In the genomic region with DNA sequence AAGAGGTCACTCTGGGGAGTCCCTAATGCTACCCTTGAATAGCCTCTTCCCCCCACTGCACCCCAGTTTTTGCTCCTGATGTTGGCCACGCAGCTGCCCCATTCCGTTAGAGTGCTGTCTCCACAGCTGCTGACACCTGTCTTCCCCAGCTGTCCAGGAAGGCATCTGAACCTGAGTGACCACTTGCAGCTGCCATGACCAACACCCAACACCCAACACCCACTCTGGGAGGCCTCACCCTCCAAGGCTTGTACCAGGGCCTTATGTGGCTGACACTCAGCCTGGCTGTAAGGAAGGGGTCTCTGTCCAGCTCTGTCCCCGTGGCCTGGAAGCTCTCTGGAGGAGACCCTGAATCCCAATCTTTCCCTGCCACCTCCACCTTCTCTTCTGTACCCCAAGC, we compare ENCODE assay signal across 20 cellular contexts. TPM values are rescaled to one million over a fixed set of nuclear protein-coding genes. Genes with fewer than 3 reads are reported as not detected.
DNase-seq lines count a peak whose midpoint lies in the region; ATAC-seq and TF ChIP-seq lines count a peak whose summit lies in the region.
"Had no signal": no experiment of that assay in that cellular context is flagged by ENCODE, and none has a peak within 500 bp of the region (broad histone marks: within the 10 kb centered on the region; RNA-seq: fewer than 3 reads in every experiment).

No MANE protein-coding gene starts in this region.

- H3K4me1 ChIP-seq in SJCRH30: peaks cover 25% of the 10 kb centered on the region
- H3K4me1 ChIP-seq: A549, BE2C had no signal

- no peak for ATAC-seq in GM18505 (IDR thresholded peaks at IDR 0.05; ENCODE audit: unreplicated experiment)
- ATAC-seq: A549 had no signal

- peak overlapping the region; percentile 82 for H3K27ac ChIP-seq in SJCRH30
- H3K27ac ChIP-seq: A549; BLaER1 treated with 17β-estradiol and CSF1 and Interleukin-3, amounts not matched to agents 10 nM and 100 nM had no signal

- DNase-seq in SJCRH30: peak; percentile 91 to 95
- peak; percentile 86 for DNase-seq in myocyte (ENCODE audit: low read depth)
- DNase-seq in skeletal muscle cell (ENCODE audit: low read depth): peak; percentile 8
- no peak for DNase-seq in central memory CD4-positive, alpha-beta T cell
- DNase-seq in DMS153 (lab: John Stamatoyannopoulos, UW): no peak
- DNase-seq in foreskin fibroblast: no peak
- DNase-seq: 8988T; ACHN; AML-193; BE2C; CD4-positive, alpha-beta T cell; DMS 273 treated with DMSO at 0.1 percent for 48 hours; DMS53; DMS79 treated with DMSO at 0.1 percent for 48 hours; GF-D8; GOT3; HCEC 1CT had no signal

- no peaks in the 10 kb centered on the region for H3K27me3 ChIP-seq in SJCRH30
- H3K27me3 ChIP-seq: BE2C; BLaER1 treated with 17β-estradiol and CSF1 and Interleukin-3, amounts not matched to agents 10 nM and 100 nM had no signal

- TF ChIP-seq POLR2A in GM18505 (IDR thresholded peaks at IDR 0.05; ENCODE audit: borderline replicate concordance, extremely low read depth, insufficient read depth, insufficient read length): no peak

- H3K36me3 ChIP-seq in SJCRH30: no peaks in the 10 kb centered on the region
- H3K36me3 ChIP-seq: BE2C; BLaER1 treated with 17β-estradiol and CSF1 and Interleukin-3, amounts not matched to agents 10 nM and 100 nM had no signal

- H3K9me3 ChIP-seq in SJCRH30 (replicated peaks): 0 out of 2 replicates have a peak, but pooled peaks cover 4% of the 10 kb centered on the region
- H3K9me3 ChIP-seq: BE2C had no signal

- no peak overlapping the region for H3K4me3 ChIP-seq in SJCRH30
- H3K4me3 ChIP-seq in skeletal muscle cell (ENCODE audit: low read depth, low read length): no peak overlapping the region
- no peak overlapping the region for H3K4me3 ChIP-seq in foreskin fibroblast (ENCODE audit: low read depth in 1 of 2, low read length in 2 of 2)
- H3K4me3 ChIP-seq: A549; BLaER1 treated with 17β-estradiol and CSF1 and Interleukin-3, amounts not matched to agents 10 nM and 100 nM had no signal

- no peak for TF ChIP-seq CTCF in foreskin fibroblast (IDR thresholded peaks at IDR 0.05; ENCODE audit: low read depth, low read length)

RNA-seq across cellular contexts. Expression of gene LDLRAP1, which starts 26.7 kb away (rescaled TPM):
- 22.8 and 23.9 TPM in 2 replicates for total RNA-seq in SJCRH30 (2014; rRNA removed; shearing (Covaris generic))
- total RNA-seq in myocyte: 10.7 and 13.8 TPM in 2 replicates
- polyA plus RNA-seq in myocyte (2012): 23.6 TPM

Comparison
In these comparisons a context has a peak if more than half of its experiments do, and no peak if none do; other contexts are left out.
1. DNase-seq: peak in SJCRH30 (2 of 2), myocyte (single experiment) and skeletal muscle cell (single experiment); none in central memory CD4-positive, alpha-beta T cell (single experiment), DMS153 (single experiment) and foreskin fibroblast (0 of 2).